26 cellular contexts compared by ENCODE assay signal in the genomic region with DNA sequence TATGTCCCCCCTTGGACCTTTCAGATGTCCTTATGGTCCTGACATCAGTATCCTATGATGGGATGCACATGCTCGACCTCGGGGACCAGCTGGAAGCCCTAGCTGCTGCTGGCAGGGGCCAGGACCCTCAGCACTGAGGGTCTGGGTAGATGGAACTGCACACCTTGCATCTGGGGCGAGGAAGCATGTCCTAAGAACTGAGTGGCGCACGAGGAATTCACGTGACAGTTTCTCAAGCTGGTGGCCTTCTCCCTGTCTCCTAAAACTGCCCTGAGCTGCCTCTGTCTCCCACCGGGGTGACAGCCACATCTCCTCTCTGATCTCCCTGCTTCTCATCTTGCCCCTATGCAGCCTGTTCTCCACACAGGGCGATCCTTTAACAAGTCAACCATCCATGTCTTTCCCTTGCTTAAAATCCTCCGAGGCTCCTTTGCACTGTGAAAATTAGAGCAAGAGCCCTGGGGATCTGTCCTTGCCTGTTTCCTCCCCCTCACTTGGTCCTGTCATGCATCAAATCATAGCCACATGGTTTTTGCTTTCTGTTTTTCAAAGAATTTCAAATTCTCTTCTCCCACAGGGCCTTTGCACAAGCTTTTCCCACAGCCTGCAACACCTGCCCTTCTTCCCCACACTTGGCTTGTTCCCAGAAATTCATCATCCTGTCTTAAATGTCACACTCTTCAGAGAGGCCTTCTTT.
"Had no signal": no experiment of that assay in that cellular context is flagged by ENCODE, and none has a peak within 500 bp of the region (broad histone marks: within the 10 kb centered on the region; RNA-seq: fewer than 3 reads in every experiment).

No MANE protein-coding gene starts in this region.

- H3K27me3 Mint-ChIP-seq: activated naive CD4-positive, alpha-beta T cell treated with anti-CD3 and anti-CD28 coated beads, Interleukin-2, amount 10 ng/mL, durations not matched to agents 7 days and 5 days; activated T-cell treated with anti-CD3 and anti-CD28 coated beads, Interleukin-2, amount 50 U/mL, for 24 hours had no signal

- DNase-seq: activated CD4-positive, alpha-beta T cell treated with anti-CD3 and anti-CD28 coated beads for 4 hours; activated CD4-positive, alpha-beta T cell treated with anti-CD3 and anti-CD28 coated beads, Interleukin-2, amount 50 U/mL, for 4 hours; activated CD4-positive, CD25-positive, alpha-beta regulatory T cell; activated CD8-positive, alpha-beta memory T cell treated with anti-CD3 and anti-CD28 coated beads for 24 hours; activated gamma-delta T cell; activated naive CD4-positive, alpha-beta T cell treated with anti-CD3 and anti-CD28 coated beads, Interleukin-2, amount 10 ng/mL, durations not matched to agents 7 days and 5 days; activated naive CD8-positive, alpha-beta T cell treated with anti-CD3 and anti-CD28 coated beads, Interleukin-2, amount 10 ng/mL, durations not matched to agents 7 days and 5 days; activated T-cell treated with anti-CD3 and anti-CD28 coated beads, Interleukin-2, amount 50 U/mL, for 24 hours; cortex of kidney; foreskin keratinocyte; heart right ventricle; mammary epithelial cell; nucleus accumbens; pancreas; stimulated activated CD4-positive, alpha-beta T cell treated with anti-CD3 and anti-CD28 coated beads, Interleukin-15, amount 100 ng/mL, for 24 hours; stimulated activated CD4-positive, alpha-beta T cell treated with anti-CD3 and anti-CD28 coated beads, Interleukin-2, amount 100 ng/mL, for 24 hours; stimulated activated naive CD4-positive, alpha-beta T cell; T-helper 1 cell; tibial artery; upper lobe of right lung had no signal

- H3K36me3 Mint-ChIP-seq: brain had no signal

- H3K36me3 ChIP-seq: ascending aorta, cardiac muscle cell, heart right ventricle, pancreas, prostate gland, suprapubic skin, tibial artery, upper lobe of right lung had no signal

- H3K27me3 ChIP-seq: ascending aorta, cardiac muscle cell, foreskin keratinocyte, pancreas, suprapubic skin, upper lobe of right lung had no signal

- H3K27ac Mint-ChIP-seq: activated naive CD4-positive, alpha-beta T cell treated with anti-CD3 and anti-CD28 coated beads, Interleukin-2, amount 10 ng/mL, durations not matched to agents 7 days and 5 days; activated naive CD8-positive, alpha-beta T cell treated with anti-CD3 and anti-CD28 coated beads, Interleukin-2, amount 10 ng/mL, durations not matched to agents 7 days and 5 days; activated T-cell treated with anti-CD3 and anti-CD28 coated beads, Interleukin-2, amount 50 U/mL, for 24 hours; brain had no signal

- H3K27ac ChIP-seq: ascending aorta, cardiac muscle cell, foreskin keratinocyte, heart right ventricle, pancreas, prostate gland, suprapubic skin, tibial artery, upper lobe of right lung had no signal

- H3K9me3 Mint-ChIP-seq: activated naive CD8-positive, alpha-beta T cell treated with anti-CD3 and anti-CD28 coated beads, Interleukin-2, amount 10 ng/mL, durations not matched to agents 7 days and 5 days; activated T-cell treated with anti-CD3 and anti-CD28 coated beads, Interleukin-2, amount 50 U/mL, for 24 hours; neural crest cell had no signal

- H3K4me3 Mint-ChIP-seq: activated naive CD4-positive, alpha-beta T cell treated with anti-CD3 and anti-CD28 coated beads, Interleukin-2, amount 10 ng/mL, durations not matched to agents 7 days and 5 days; activated naive CD8-positive, alpha-beta T cell treated with anti-CD3 and anti-CD28 coated beads, Interleukin-2, amount 10 ng/mL, durations not matched to agents 7 days and 5 days; activated T-cell treated with anti-CD3 and anti-CD28 coated beads, Interleukin-2, amount 50 U/mL, for 24 hours; brain; neural crest cell had no signal

- H3K4me1 ChIP-seq: foreskin keratinocyte, pancreas, prostate gland, upper lobe of right lung had no signal

- H3K9me3 ChIP-seq: ascending aorta, heart right ventricle, pancreas, prostate gland, suprapubic skin, tibial artery, upper lobe of right lung had no signal

- H3K4me3 ChIP-seq: ascending aorta, cardiac muscle cell, heart right ventricle, pancreas, prostate gland, suprapubic skin, tibial artery, upper lobe of right lung had no signal
